Comparison of ENCODE assay signal across 1 cellular context in genomic region chr2:27071990-27072830, GRCh38.
TF ChIP-seq lines count a peak whose summit lies in the region.

No MANE protein-coding gene starts in this region.

TF ChIP-seq in GM12878, 131 proteins besides CTCF, POLR2A, EP300 and RAD21:
- TF ChIP-seq CBFB (IDR thresholded peaks at IDR 0.05; ENCODE audit: low read depth) (peak; percentile 25; the same call in 1 of the 2 replicates), ZSCAN29 (IDR thresholded peaks at IDR 0.05) (no peak), ZBED1 (IDR thresholded peaks at IDR 0.05; ENCODE audit: borderline replicate concordance) (0 out of 2 replicates have a peak, but pooled peaks have one; percentile 38), EED (IDR thresholded peaks at IDR 0.05; ENCODE audit: low read depth) (peak; percentile 73; the same call in 1 of the 2 replicates), ZBTB11 (CRISPR knock-in tag; IDR thresholded peaks at IDR 0.05) (no peak), POLR2AphosphoS5 (IDR thresholded peaks at IDR 0.05; ENCODE audit: low read length) (0 out of 2 replicates have a peak, but pooled peaks have one; percentile 7), MEF2A (IDR thresholded peaks at IDR 0.05; ENCODE audit: insufficient read depth, low read depth, low read length) (0 out of 2 replicates have a peak, but pooled peaks have one; percentile 16), SRF (IDR thresholded peaks at IDR 0.05; ENCODE audit: low read depth in 2 of 2, low read length in 2 of 2) (peak; percentile 21 to 85; a peak in 2 of 4 replicates), REST (IDR thresholded peaks at IDR 0.05; ENCODE audit: low read depth, low read length) (no peak), PAX5 (IDR thresholded peaks at IDR 0.05; ENCODE audit: borderline replicate concordance, low read depth, low read length) (peak; percentile 15; the same call in 1 of the 2 replicates), NFIC (IDR thresholded peaks at IDR 0.05; ENCODE audit: low read depth, low read length) (peak; percentile 35; the same call in 1 of the 2 replicates), SREBF1 (IDR thresholded peaks at IDR 0.05; ENCODE audit: low read length) (no peak), KAT2A (conservative IDR thresholded peaks at IDR 0.05; ENCODE audit: control insufficient read depth, low read depth, low read length) (no peak), CREM (IDR thresholded peaks at IDR 0.05; ENCODE audit: low read depth) (no peak), ZBTB4 (CRISPR knock-in tag; IDR thresholded peaks at IDR 0.05) (no peak), MTA3 (IDR thresholded peaks at IDR 0.05; ENCODE audit: borderline replicate concordance, low read length) (no peak), NBN (IDR thresholded peaks at IDR 0.05) (0 out of 2 replicates have a peak, but pooled peaks have one; percentile 76), EGR1 (IDR thresholded peaks at IDR 0.05; ENCODE audit: borderline replicate concordance in 1 of 2, low read depth in 2 of 2, low read length in 2 of 2) (peak in 1 of 2 experiments; percentile 68; a peak in 2 of 3 replicates), ATF2 (IDR thresholded peaks at IDR 0.05; ENCODE audit: low read length) (no peak), ZBTB33 (IDR thresholded peaks at IDR 0.05) (no peak), RELA (IDR thresholded peaks at IDR 0.05; ENCODE audit: borderline replicate concordance, partially characterized antibody) (peak; percentile 74), SMAD1 (IDR thresholded peaks at IDR 0.05; ENCODE audit: low read depth, partially characterized antibody) (peak; percentile 51), FOXM1 (IDR thresholded peaks at IDR 0.05; ENCODE audit: low read depth, low read length) (0 out of 2 replicates have a peak, but pooled peaks have one; percentile 62), RUNX3 (IDR thresholded peaks at IDR 0.05; ENCODE audit: low read length) (peak; percentile 70), RELB (IDR thresholded peaks at IDR 0.05; ENCODE audit: low read depth) (peak; percentile 43; the same call in 1 of the 2 replicates), MLLT1 (IDR thresholded peaks at IDR 0.05) (0 out of 2 replicates have a peak, but pooled peaks have one; percentile 42), TAF1 (IDR thresholded peaks at IDR 0.05; ENCODE audit: borderline replicate concordance, low read depth, low read length) (no peak), ZNF217 (IDR thresholded peaks at IDR 0.05) (no peak), IKZF2 (IDR thresholded peaks at IDR 0.05) (peak in 1 of 2 experiments; percentile 46; a peak in 2 of 4 replicates), BHLHE40 (IDR thresholded peaks at IDR 0.05; ENCODE audit: borderline replicate concordance in 1 of 2, low read depth in 2 of 2, low read length in 1 of 2) (0 out of 4 replicates have a peak, but pooled peaks of 1 of the 2 experiments have one; percentile 3)
